1 cellular context compared by ENCODE assay signal in genomic region chr14:56490379-56490778, GRCh38.
TF ChIP-seq lines count a peak whose summit lies in the region.

No MANE protein-coding gene starts in this region.

TF ChIP-seq in endothelial cell of umbilical vein, 7 proteins besides CTCF, POLR2A, EP300 and RAD21 (continued from another document):
- TF ChIP-seq MYC (IDR thresholded peaks at IDR 0.05; ENCODE audit: low read depth, low read length) (no peak), EZH2 (IDR thresholded peaks at IDR 0.05; ENCODE audit: borderline replicate concordance, low read depth, low read length, severe bottlenecking) (no peak), POLR2AphosphoS5 (IDR thresholded peaks at IDR 0.05; ENCODE audit: insufficient read depth, low read depth, low read length) (no peak), JUN (IDR thresholded peaks at IDR 0.05; ENCODE audit: borderline replicate concordance, insufficient read depth, insufficient read length, low read depth) (no peak)
